7 cellular contexts compared by ENCODE assay signal in genomic region chr7:111090834-111091233, GRCh38. TPM values are rescaled to one million over a fixed set of nuclear protein-coding genes. Genes with fewer than 3 reads are reported as not detected.
DNase-seq lines count a peak whose midpoint lies in the region; ATAC-seq lines count a peak whose summit lies in the region.

TSS of gene LRRN3 (plus strand) at chr7:111091127. CDS start at chr7:111122773, 31,646 bp downstream.

- H3K9ac ChIP-seq in endocrine pancreas (ENCODE audit: control insufficient read depth, insufficient read depth, low read length) = peak within 1 kb of the TSS; percentile 56

- no peaks in the 10 kb centered on the region for H3K36me3 ChIP-seq in endocrine pancreas (ENCODE audit: control insufficient read depth, insufficient read depth, low read length)

- ATAC-seq in natural killer cell treated with Interleukin-12 subunit alpha and Interleukin-12 subunit beta and Interleukin-15 and Interleukin-18, amount 100 ng/mL, for 72 hours = no peak
- ATAC-seq in HG02884 (IDR thresholded peaks at IDR 0.05; ENCODE audit: unreplicated experiment) = no peak
- ATAC-seq in HG03520 (IDR thresholded peaks at IDR 0.05; ENCODE audit: unreplicated experiment) = no peak

- H3K4me3 ChIP-seq in endocrine pancreas (ENCODE audit: control insufficient read depth, insufficient read depth, low read length) = peak within 1 kb of the TSS; percentile 97

- peaks cover 22 to 35% of the 10 kb centered on the region in 2 donors for H3K4me1 Mint-ChIP-seq in natural killer cell treated with Interleukin-12 subunit alpha and Interleukin-12 subunit beta and Interleukin-15 and Interleukin-18, amount 100 ng/mL, for 72 hours (ENCODE audit: low read depth in 2 of 2)

- peak within 1 kb of the TSS; percentile 48 to 87 for H3K27ac Mint-ChIP-seq in natural killer cell treated with Interleukin-12 subunit alpha and Interleukin-12 subunit beta and Interleukin-15 and Interleukin-18, amount 100 ng/mL, for 72 hours

- H3K9me3 ChIP-seq in endocrine pancreas (ENCODE audit: control insufficient read depth, low read length) = no peaks in the 10 kb centered on the region

- H3K36me3 Mint-ChIP-seq in natural killer cell treated with Interleukin-12 subunit alpha and Interleukin-12 subunit beta and Interleukin-15 and Interleukin-18, amount 100 ng/mL, for 72 hours = no peaks in the 10 kb centered on the region

- H3K9me3 Mint-ChIP-seq in natural killer cell treated with Interleukin-12 subunit alpha and Interleukin-12 subunit beta and Interleukin-15 and Interleukin-18, amount 100 ng/mL, for 72 hours = no peaks in the 10 kb centered on the region

- DNase-seq in NCI-H146 (lab: John Stamatoyannopoulos, UW) (peak; percentile 91), ureter (ENCODE audit: low spot score) (peak; percentile 42)
- peak; percentile 6 to 10 for DNase-seq in activated CD4-positive, alpha-beta T cell treated with anti-CD3 and anti-CD28 coated beads, Interleukin-2, amount 50 U/mL, for 4 hours
- DNase-seq in natural killer cell treated with Interleukin-12 subunit alpha and Interleukin-12 subunit beta and Interleukin-15 and Interleukin-18, amount 100 ng/mL, for 72 hours (ENCODE audit: low spot score) = no peak

- H3K27me3 ChIP-seq in endocrine pancreas (ENCODE audit: control insufficient read depth, insufficient read depth, low read length) = no peaks in the 10 kb centered on the region

- H3K27me3 Mint-ChIP-seq in natural killer cell treated with Interleukin-12 subunit alpha and Interleukin-12 subunit beta and Interleukin-15 and Interleukin-18, amount 100 ng/mL, for 72 hours = no peaks in the 10 kb centered on the region

- peak within 1 kb of the TSS; percentile 78 for H3K4me3 Mint-ChIP-seq in natural killer cell treated with Interleukin-12 subunit alpha and Interleukin-12 subunit beta and Interleukin-15 and Interleukin-18, amount 100 ng/mL, for 72 hours

- peaks cover 3% of the 10 kb centered on the region for H3K4me1 ChIP-seq in endocrine pancreas (ENCODE audit: control insufficient read depth, insufficient read depth, low read length)

RNA-seq across cellular contexts. Expression of gene LRRN3, which starts in this region (rescaled TPM):
- total RNA-seq in natural killer cell treated with Interleukin-12 subunit alpha and Interleukin-12 subunit beta and Interleukin-15 and Interleukin-18, amount 100 ng/mL, for 72 hours = 1 to 10 TPM; 1.4 to 4.6 TPM
- total RNA-seq in ureter = 1.2 TPM
